ENCODE assay signal across 11 cellular contexts in genomic region chr5:177365845-177366527, GRCh38. TPM values are rescaled to one million over a fixed set of nuclear protein-coding genes. Genes with fewer than 3 reads are reported as not detected.
A peak's percentile ranks its signal among the peaks of the same experiment; 100 is the strongest.
DNase-seq lines count a peak whose midpoint lies in the region; ATAC-seq and TF ChIP-seq lines count a peak whose summit lies in the region.
"Had no signal": no experiment of that assay in that cellular context is flagged by ENCODE, and none has a peak within 500 bp of the region (broad histone marks: within the 10 kb centered on the region; RNA-seq: fewer than 3 reads in every experiment).

No MANE protein-coding gene starts in this region.

- no peaks in the 10 kb centered on the region for H3K27me3 Mint-ChIP-seq in activated T-cell treated with anti-CD3 and anti-CD28 coated beads, Interleukin-2, amount 50 U/mL, for 24 hours
- H3K27me3 Mint-ChIP-seq in activated T-cell treated with anti-CD3 and anti-CD28 coated beads, Interleukin-2, amount 50 U/mL, for 72 hours (ENCODE audit: low read depth) = no peaks in the 10 kb centered on the region
- H3K27me3 Mint-ChIP-seq: activated CD4-positive, alpha-beta T cell treated with anti-CD3 and anti-CD28 coated beads, Interleukin-2, amount 10 ng/mL, durations not matched to agents 7 days and 5 days had no signal

- H3K27ac Mint-ChIP-seq in activated T-cell treated with anti-CD3 and anti-CD28 coated beads, Interleukin-2, amount 50 U/mL, for 24 hours = peak overlapping the region; percentile 4
- H3K27ac Mint-ChIP-seq in activated T-cell treated with anti-CD3 and anti-CD28 coated beads, Interleukin-2, amount 50 U/mL, for 72 hours = no peak overlapping the region
- H3K27ac Mint-ChIP-seq: activated CD4-positive, alpha-beta T cell treated with anti-CD3 and anti-CD28 coated beads, Interleukin-2, amount 10 ng/mL, durations not matched to agents 7 days and 5 days had no signal

- no peak for DNase-seq in activated T-cell treated with anti-CD3 and anti-CD28 coated beads, Interleukin-2, amount 50 U/mL, for 24 hours
- no peak for DNase-seq in activated T-cell treated with anti-CD3 and anti-CD28 coated beads, Interleukin-2, amount 50 U/mL, for 72 hours
- DNase-seq in colonic mucosa (no peak), hepatic stellate cell (ENCODE audit: low spot score) (no peak)
- DNase-seq in central memory CD4-positive, alpha-beta T cell = no peak
- DNase-seq: activated CD4-positive, alpha-beta T cell treated with anti-CD3 and anti-CD28 coated beads, Interleukin-2, amount 10 ng/mL, durations not matched to agents 7 days and 5 days; MV-4-11 had no signal

- H3K9me3 Mint-ChIP-seq in activated T-cell treated with anti-CD3 and anti-CD28 coated beads, Interleukin-2, amount 50 U/mL, for 24 hours = no peaks in the 10 kb centered on the region
- H3K9me3 Mint-ChIP-seq in activated T-cell treated with anti-CD3 and anti-CD28 coated beads, Interleukin-2, amount 50 U/mL, for 72 hours = no peaks in the 10 kb centered on the region
- H3K9me3 Mint-ChIP-seq: activated CD4-positive, alpha-beta T cell treated with anti-CD3 and anti-CD28 coated beads, Interleukin-2, amount 10 ng/mL, durations not matched to agents 7 days and 5 days had no signal

- H3K4me1 Mint-ChIP-seq in activated T-cell treated with anti-CD3 and anti-CD28 coated beads, Interleukin-2, amount 50 U/mL, for 24 hours (ENCODE audit: low read depth) = peaks cover 75% of the 10 kb centered on the region
- peaks cover 70% of the 10 kb centered on the region for H3K4me1 Mint-ChIP-seq in activated T-cell treated with anti-CD3 and anti-CD28 coated beads, Interleukin-2, amount 50 U/mL, for 72 hours (ENCODE audit: low read depth)

- H3K27ac ChIP-seq in colonic mucosa (peak overlapping the region; percentile 76), muscle layer of colon (ENCODE audit: low read depth, low read length) (peak overlapping the region; percentile 98), thymus (ENCODE audit: low read depth) (peak overlapping the region; percentile 64)

- peaks cover 3% of the 10 kb centered on the region for H3K4me1 ChIP-seq in colonic mucosa
- H3K4me1 ChIP-seq in muscle layer of colon (ENCODE audit: insufficient read depth, low read length) = peaks cover 28% of the 10 kb centered on the region
- H3K4me1 ChIP-seq in thymus (ENCODE audit: control insufficient read depth, insufficient read depth, low read length) = peaks cover 25% of the 10 kb centered on the region

- no peak for TF ChIP-seq CTCF in colonic mucosa (IDR thresholded peaks at IDR 0.05)

- H3K27me3 ChIP-seq in colonic mucosa (no peaks in the 10 kb centered on the region), muscle layer of colon (ENCODE audit: control insufficient read depth in 1 of 2, insufficient read depth in 2 of 2, low read length in 2 of 2) (no peaks in the 10 kb centered on the region), thymus (ENCODE audit: control insufficient read depth, insufficient read depth) (no peaks in the 10 kb centered on the region)

- peak overlapping the region; percentile 1 to 68 for H3K9ac ChIP-seq in colonic mucosa (ENCODE audit: low read depth in 2 of 2, low read length in 2 of 2)
- peak overlapping the region; percentile 86 for H3K9ac ChIP-seq in muscle layer of colon (ENCODE audit: low read length)

- no peak for ATAC-seq in activated T-cell treated with anti-CD3 and anti-CD28 coated beads, Interleukin-2, amount 50 U/mL, for 72 hours (replicated peaks in 1 of 2)
- no peak for ATAC-seq in GM18858 (IDR thresholded peaks at IDR 0.05; ENCODE audit: unreplicated experiment)

- no peak overlapping the region for H3K4me3 Mint-ChIP-seq in activated T-cell treated with anti-CD3 and anti-CD28 coated beads, Interleukin-2, amount 50 U/mL, for 24 hours
- H3K4me3 Mint-ChIP-seq in activated T-cell treated with anti-CD3 and anti-CD28 coated beads, Interleukin-2, amount 50 U/mL, for 72 hours = peak overlapping the region in 1 of 2 donors; percentile 40
- H3K4me3 Mint-ChIP-seq: activated CD4-positive, alpha-beta T cell treated with anti-CD3 and anti-CD28 coated beads, Interleukin-2, amount 10 ng/mL, durations not matched to agents 7 days and 5 days had no signal

- WGBS in thymus = 97% methylated on average over 14 of the region's 14 CpGs

- H3K36me3 ChIP-seq in colonic mucosa (no peaks in the 10 kb centered on the region), muscle layer of colon (ENCODE audit: insufficient read depth, low read length) (no peaks in the 10 kb centered on the region), thymus (ENCODE audit: control insufficient read depth, insufficient read depth) (peaks cover 61% of the 10 kb centered on the region)

- peaks cover 52% of the 10 kb centered on the region for H3K36me3 Mint-ChIP-seq in activated T-cell treated with anti-CD3 and anti-CD28 coated beads, Interleukin-2, amount 50 U/mL, for 24 hours (ENCODE audit: low read depth)
- H3K36me3 Mint-ChIP-seq in activated T-cell treated with anti-CD3 and anti-CD28 coated beads, Interleukin-2, amount 50 U/mL, for 72 hours (ENCODE audit: insufficient read depth in 2 of 2) = peaks cover 7 to 8% of the 10 kb centered on the region in 2 donors

- no peak overlapping the region for H3K4me3 ChIP-seq in colonic mucosa
- peak overlapping the region in 1 of 2 donors; percentile 78 for H3K4me3 ChIP-seq in muscle layer of colon (ENCODE audit: low read depth in 1 of 2, low read length in 2 of 2)
- H3K4me3 ChIP-seq in thymus (ENCODE audit: low read length) = no peak overlapping the region

- H3K9me3 ChIP-seq in colonic mucosa = no peaks in the 10 kb centered on the region
- no peaks in the 10 kb centered on the region for H3K9me3 ChIP-seq in muscle layer of colon (ENCODE audit: low read length)
- peaks cover 3% of the 10 kb centered on the region for H3K9me3 ChIP-seq in thymus (ENCODE audit: control insufficient read depth)

- intact Hi-C loops in colonic mucosa (cut with DNase I) = no loop called here

RNA-seq across cellular contexts. Expression of gene RGS14, which starts 8.3 kb away (rescaled TPM):
- total RNA-seq in activated T-cell treated with anti-CD3 and anti-CD28 coated beads, Interleukin-2, amount 50 U/mL, for 72 hours = 10 to 100 TPM; 41.3 to 50.8 TPM
- 10 to 100 TPM in 1 of 2 donors, 1 to 10 TPM in 1; 9.1 to 10.1 TPM for total RNA-seq in colonic mucosa
- 52.7 TPM for polyA plus RNA-seq in thymus

RNA-seq across cellular contexts. Expression of gene LMAN2, which starts 14.5 kb away (rescaled TPM):
- 100 to 1,000 TPM; 115 to 124 TPM for total RNA-seq in activated T-cell treated with anti-CD3 and anti-CD28 coated beads, Interleukin-2, amount 50 U/mL, for 72 hours
- total RNA-seq in colonic mucosa = 100 to 1,000 TPM; 137 to 185 TPM
- 95.3 TPM for polyA plus RNA-seq in thymus

RNA-seq across cellular contexts. Expression of gene SLC34A1, which starts 18.2 kb away (rescaled TPM):
- total RNA-seq in activated T-cell treated with anti-CD3 and anti-CD28 coated beads, Interleukin-2, amount 50 U/mL, for 72 hours = under 1 TPM; 0.19 to 0.21 TPM
- total RNA-seq in colonic mucosa = not detected
- polyA plus RNA-seq in thymus = 0.02 TPM
- total RNA-seq: fibroblast of villous mesenchyme had no signal

RNA-seq across cellular contexts. Expression of gene PFN3, which starts 34.5 kb away (rescaled TPM):
- total RNA-seq in activated T-cell treated with anti-CD3 and anti-CD28 coated beads, Interleukin-2, amount 50 U/mL, for 72 hours = not detected
- total RNA-seq in colonic mucosa = not detected
- not detected for polyA plus RNA-seq in thymus
- total RNA-seq: activated CD4-positive, alpha-beta T cell treated with anti-CD3 and anti-CD28 coated beads, Interleukin-2, amount 10 ng/mL, durations not matched to agents 7 days and 5 days; fibroblast of villous mesenchyme had no signal

RNA-seq across cellular contexts. Expression of gene F12, which starts 43.4 kb away (rescaled TPM):
- total RNA-seq in activated T-cell treated with anti-CD3 and anti-CD28 coated beads, Interleukin-2, amount 50 U/mL, for 72 hours = 1 to 10 TPM; 6.5 to 6.7 TPM
- 10 to 100 TPM; 14.7 to 34.0 TPM for total RNA-seq in colonic mucosa
- polyA plus RNA-seq in thymus = 1.2 TPM
